ENCODE assay signal across 19 cellular contexts in the genomic region with DNA sequence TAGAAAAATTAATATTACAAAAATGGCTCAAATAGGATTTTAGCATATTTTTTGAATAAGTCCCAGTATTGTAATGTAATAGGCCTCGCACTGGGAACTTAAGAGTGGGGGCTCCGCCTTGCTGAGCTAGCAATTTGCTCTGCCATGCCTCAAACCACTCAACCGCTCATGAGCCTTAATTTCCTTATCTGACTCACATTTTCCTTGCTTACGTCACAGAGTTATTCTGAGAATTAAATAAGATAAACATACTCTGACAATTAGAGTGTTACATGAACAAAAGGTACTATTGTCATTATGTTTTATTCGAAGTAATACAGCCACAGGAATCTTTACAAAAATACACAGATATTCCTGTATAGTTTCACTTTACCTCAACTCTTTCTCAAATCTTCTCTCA.
DNase-seq lines count a peak whose midpoint lies in the region; ATAC-seq and TF ChIP-seq lines count a peak whose summit lies in the region.
"Had no signal": no experiment of that assay in that cellular context is flagged by ENCODE, and none has a peak within 500 bp of the region (broad histone marks: within the 10 kb centered on the region; RNA-seq: fewer than 3 reads in every experiment).

No MANE protein-coding gene starts in this region.

- H3K27me3 Mint-ChIP-seq in Calu3 (ENCODE audit: unreplicated experiment) = no peaks in the 10 kb centered on the region
- no peaks in the 10 kb centered on the region for H3K27me3 Mint-ChIP-seq in activated CD8-positive, alpha-beta T cell treated with anti-CD3 and anti-CD28 coated beads, Interleukin-2, amount 10 ng/mL, durations not matched to agents 7 days and 5 days (ENCODE audit: low read depth)

- H3K4me3 Mint-ChIP-seq in Calu3 (ENCODE audit: low read depth, unreplicated experiment) = peak overlapping the region; percentile 31
- no peak overlapping the region for H3K4me3 Mint-ChIP-seq in activated CD8-positive, alpha-beta T cell treated with anti-CD3 and anti-CD28 coated beads, Interleukin-2, amount 10 ng/mL, durations not matched to agents 7 days and 5 days
- H3K4me3 Mint-ChIP-seq: activated CD4-positive, alpha-beta memory T cell treated with anti-CD3 and anti-CD28 coated beads for 36 hours; CD14-positive monocyte; WTC11 had no signal

- TF ChIP-seq CTCF in Calu3 (IDR thresholded peaks at IDR 0.05; ENCODE audit: unreplicated experiment) = no peak

- no peak for TF ChIP-seq POLR2A in GM18505 (IDR thresholded peaks at IDR 0.05; ENCODE audit: borderline replicate concordance, extremely low read depth, insufficient read depth, insufficient read length)

- POLR2A ChIA-PET in activated CD8-positive, alpha-beta T cell treated with anti-CD3 and anti-CD28 coated beads, Interleukin-2, amount 10 ng/mL, durations not matched to agents 7 days and 5 days (lab: Charles Lee) = no interaction called here

- CTCF ChIA-PET in Calu3 (lab: Charles Lee) = no interaction called here
- CTCF ChIA-PET in activated CD8-positive, alpha-beta T cell treated with anti-CD3 and anti-CD28 coated beads, Interleukin-2, amount 10 ng/mL, durations not matched to agents 7 days and 5 days (lab: Charles Lee) = no interaction called here

- intact Hi-C loops in Calu3 (cut with micrococcal nuclease; ENCODE audit: unreplicated experiment) = loop anchor here (5.0 kb wide), 1 partner anchor 115 kb away; no protein-coding TSS in a partner anchor

- peaks cover 10% of the 10 kb centered on the region for H3K4me1 Mint-ChIP-seq in Calu3 (ENCODE audit: low read depth, unreplicated experiment)
- no peaks in the 10 kb centered on the region for H3K4me1 Mint-ChIP-seq in activated CD8-positive, alpha-beta T cell treated with anti-CD3 and anti-CD28 coated beads, Interleukin-2, amount 10 ng/mL, durations not matched to agents 7 days and 5 days (ENCODE audit: low read depth)
- H3K4me1 Mint-ChIP-seq: CD14-positive monocyte had no signal

- no peak for ATAC-seq in GM18505 (IDR thresholded peaks at IDR 0.05; ENCODE audit: unreplicated experiment)
- no peak for ATAC-seq in activated CD8-positive, alpha-beta T cell treated with anti-CD3 and anti-CD28 coated beads, Interleukin-2, amount 10 ng/mL, durations not matched to agents 7 days and 5 days
- ATAC-seq: left lobe of liver, mucosa of descending colon, WTC11 had no signal

- peak overlapping the region; percentile 89 for H3K27ac Mint-ChIP-seq in Calu3 (ENCODE audit: unreplicated experiment)
- no peak overlapping the region for H3K27ac Mint-ChIP-seq in activated CD8-positive, alpha-beta T cell treated with anti-CD3 and anti-CD28 coated beads, Interleukin-2, amount 10 ng/mL, durations not matched to agents 7 days and 5 days
- H3K27ac Mint-ChIP-seq: activated CD4-positive, alpha-beta memory T cell treated with anti-CD3 and anti-CD28 coated beads for 36 hours; CD14-positive monocyte; WTC11 had no signal

- peaks cover 3% of the 10 kb centered on the region for H3K9me3 Mint-ChIP-seq in Calu3 (ENCODE audit: low read depth, unreplicated experiment)
- H3K9me3 Mint-ChIP-seq in activated CD8-positive, alpha-beta T cell treated with anti-CD3 and anti-CD28 coated beads, Interleukin-2, amount 10 ng/mL, durations not matched to agents 7 days and 5 days (ENCODE audit: insufficient read depth) = no peaks in the 10 kb centered on the region
- H3K9me3 Mint-ChIP-seq: activated CD4-positive, alpha-beta memory T cell treated with anti-CD3 and anti-CD28 coated beads for 36 hours had no signal

- peaks cover 11% of the 10 kb centered on the region for H3K36me3 Mint-ChIP-seq in Calu3 (ENCODE audit: insufficient read depth, unreplicated experiment)
- H3K36me3 Mint-ChIP-seq in activated CD8-positive, alpha-beta T cell treated with anti-CD3 and anti-CD28 coated beads, Interleukin-2, amount 10 ng/mL, durations not matched to agents 7 days and 5 days (ENCODE audit: low read depth) = no peaks in the 10 kb centered on the region
- H3K36me3 Mint-ChIP-seq: activated CD4-positive, alpha-beta memory T cell treated with anti-CD3 and anti-CD28 coated beads for 36 hours; CD14-positive monocyte; WTC11 had no signal

- DNase-seq in Calu3 (peak; percentile 24), SK-N-DZ (ENCODE audit: low spot score) (peak; percentile 27), dermis microvascular lymphatic vessel endothelial cell (ENCODE audit: low read depth in 2 of 2) (peak; percentile 51 to 84), lung microvascular endothelial cell (ENCODE audit: low read depth in 2 of 2) (peak; percentile 77 to 93), SKM-1 treated with dmso at 0.1 percent for 144 hours (lab: John Stamatoyannopoulos, UW; ENCODE audit: unreplicated experiment) (no peak), activated gamma-delta T cell treated with Interleukin-2 at 50 U/mL for 16 hours (no peak)
- no peak for DNase-seq in activated CD8-positive, alpha-beta T cell treated with anti-CD3 and anti-CD28 coated beads, Interleukin-2, amount 10 ng/mL, durations not matched to agents 7 days and 5 days
- DNase-seq: activated CD4-positive, alpha-beta memory T cell treated with anti-CD3 and anti-CD28 coated beads for 36 hours; activated naive CD4-positive, alpha-beta T cell treated with Interleukin-2 at 50 U/mL for 16 hours; activated T-cell treated with anti-CD3 and anti-CD28 coated beads, Interleukin-2, amount 50 U/mL, for 1 hour; DMS53; mucosa of descending colon; NCI-H1092 treated with DMSO at 0.1 percent for 48 hours; NCI-H2081; NCI-H510A had no signal

- no TSS peak for BruUV-seq in Calu3 (replicated peaks; lab: Mats Ljungman, UMichigan)

Comparison
In these comparisons a context has a peak if more than half of its experiments do, and no peak if none do; other contexts are left out.
1. DNase-seq: peak in Calu3 (single experiment), SK-N-DZ (single experiment), dermis microvascular lymphatic vessel endothelial cell (2 of 2) and lung microvascular endothelial cell (2 of 2); none in activated CD8-positive, alpha-beta T cell treated with anti-CD3 and anti-CD28 coated beads, Interleukin-2, amount 10 ng/mL, durations not matched to agents 7 days and 5 days (single experiment), SKM-1 treated with dmso at 0.1 percent for 144 hours (single experiment) and activated gamma-delta T cell treated with Interleukin-2 at 50 U/mL for 16 hours (single experiment).